Comparison of ENCODE assay signal across 13 cellular contexts in genomic region chr6:137102050-137102848, GRCh38. TPM values are rescaled to one million over a fixed set of nuclear protein-coding genes. Genes with fewer than 3 reads are reported as not detected.
DNase-seq lines count a peak whose midpoint lies in the region; ATAC-seq and TF ChIP-seq lines count a peak whose summit lies in the region.
"Had no signal": no experiment of that assay in that cellular context is flagged by ENCODE, and none has a peak within 500 bp of the region (broad histone marks: within the 10 kb centered on the region; RNA-seq: fewer than 3 reads in every experiment).

No MANE protein-coding gene starts in this region.

- H3K9me3 Mint-ChIP-seq in T-helper 1 cell treated with Interleukin-12 subunit alpha and Interleukin-12 subunit beta and Interleukin-4 antibody, amounts not matched to agents 30 μg/mL and 1 μg/mL, for 36 hours, result peaks cover 47% of the 10 kb centered on the region
- peaks cover 0 to 13% (median 2%) of the 10 kb centered on the region in 11 donors for H3K9me3 Mint-ChIP-seq in naive thymus-derived CD4-positive, alpha-beta T cell

- H3K4me3 Mint-ChIP-seq in T-helper 1 cell treated with Interleukin-12 subunit alpha and Interleukin-12 subunit beta and Interleukin-4 antibody, amounts not matched to agents 30 μg/mL and 1 μg/mL, for 36 hours, result peak overlapping the region; percentile 15
- peak overlapping the region in 1 of 10 donors; percentile 57 for H3K4me3 Mint-ChIP-seq in naive thymus-derived CD4-positive, alpha-beta T cell

- H3K4me2 ChIP-seq in Karpas-422 (ENCODE audit: low read depth, low read length, poor library complexity, severe bottlenecking) (peak overlapping the region; percentile 85), GM23248 (ENCODE audit: unreplicated experiment) (no peak overlapping the region), osteoblast (ENCODE audit: insufficient read depth, low read length) (no peak overlapping the region)

- H3K36me3 Mint-ChIP-seq in T-helper 1 cell treated with Interleukin-12 subunit alpha and Interleukin-12 subunit beta and Interleukin-4 antibody, amounts not matched to agents 30 μg/mL and 1 μg/mL, for 36 hours (ENCODE audit: low read depth), result peaks cover 31% of the 10 kb centered on the region
- H3K36me3 Mint-ChIP-seq in naive thymus-derived CD4-positive, alpha-beta T cell, result peaks cover 0 to 36% (median 0%) of the 10 kb centered on the region in 5 donors

- peak overlapping the region; percentile 99 for H3K27ac ChIP-seq in Karpas-422 (ENCODE audit: low read length)
- H3K27ac ChIP-seq in naive thymus-derived CD4-positive, alpha-beta T cell (ENCODE audit: low read depth, low read length), result no peak overlapping the region
- H3K27ac ChIP-seq in GM23248, result no peak overlapping the region
- no peak overlapping the region for H3K27ac ChIP-seq in osteoblast (ENCODE audit: low read depth, low read length)
- H3K27ac ChIP-seq: 22Rv1 had no signal

- CTCF ChIA-PET in naive thymus-derived CD4-positive, alpha-beta T cell (lab: Charles Lee), result interaction anchor here (1.1 kb wide), 1 partner anchor 8 kb away, joined by 4 read pairs; no protein-coding TSS in a partner anchor

- POLR2A ChIA-PET in naive thymus-derived CD4-positive, alpha-beta T cell (lab: Charles Lee), result no interaction called here

- DNase-seq in T-helper 1 cell, result no peak
- peak; percentile 93 for DNase-seq in Karpas-422
- no peak for DNase-seq in naive thymus-derived CD4-positive, alpha-beta T cell
- no peak for DNase-seq in GM23248
- no peak for DNase-seq in osteoblast (ENCODE audit: insufficient read length, low spot score, missing footprints)
- no peak for DNase-seq in mesenteric fat pad (ENCODE audit: low spot score)
- DNase-seq: activated CD8-positive, alpha-beta memory T cell treated with anti-CD3 and anti-CD28 coated beads, Interleukin-2, amount 50 U/mL, for 4 hours; left ventricle myocardium superior had no signal

- H4K20me1 ChIP-seq in Karpas-422 (ENCODE audit: insufficient read depth, low read depth, low read length) (no peaks in the 10 kb centered on the region), GM23248 (ENCODE audit: insufficient read depth) (no peaks in the 10 kb centered on the region), osteoblast (ENCODE audit: insufficient read depth, low read length) (no peaks in the 10 kb centered on the region)

- TF ChIP-seq CTCF in osteoblast (IDR thresholded peaks at IDR 0.05; ENCODE audit: extremely low read depth, low read depth, low read length), result no peak

- H3K36me3 ChIP-seq in Karpas-422 (ENCODE audit: insufficient read depth, low read length) (no peaks in the 10 kb centered on the region; the same call in 1 of the 2 replicates), GM23248 (ENCODE audit: low read depth) (no peaks in the 10 kb centered on the region), osteoblast (ENCODE audit: insufficient read depth, low read length) (no peaks in the 10 kb centered on the region)
- no peaks in the 10 kb centered on the region for H3K36me3 ChIP-seq in naive thymus-derived CD4-positive, alpha-beta T cell (ENCODE audit: control insufficient read depth in 2 of 3, insufficient read depth in 3 of 3, low read length in 3 of 3)
- H3K36me3 ChIP-seq: HAP-1 had no signal

- H3K79me2 ChIP-seq in Karpas-422 (ENCODE audit: low read length), result no peaks in the 10 kb centered on the region
- no peaks in the 10 kb centered on the region for H3K79me2 ChIP-seq in GM23248 (ENCODE audit: insufficient read depth)
- H3K79me2 ChIP-seq in osteoblast (ENCODE audit: insufficient read depth, low read length), result no peaks in the 10 kb centered on the region

- peaks cover 87% of the 10 kb centered on the region for H3K4me1 ChIP-seq in Karpas-422 (ENCODE audit: low read length)
- H3K4me1 ChIP-seq in naive thymus-derived CD4-positive, alpha-beta T cell (ENCODE audit: control insufficient read depth in 2 of 2, insufficient read depth in 2 of 2, low read length in 2 of 2), result peaks cover 0 to 17% of the 10 kb centered on the region in 2 donors
- H3K4me1 ChIP-seq in GM23248 (ENCODE audit: insufficient read depth), result no peaks in the 10 kb centered on the region
- no peaks in the 10 kb centered on the region for H3K4me1 ChIP-seq in osteoblast (ENCODE audit: insufficient read depth, low read length)

- H2AFZ ChIP-seq in Karpas-422 (ENCODE audit: low read length), result no peak overlapping the region; the same call in 1 of the 2 replicates
- no peak overlapping the region for H2AFZ ChIP-seq in GM23248
- no peak overlapping the region for H2AFZ ChIP-seq in osteoblast (ENCODE audit: low read length)

- H3K27ac Mint-ChIP-seq in T-helper 1 cell treated with Interleukin-12 subunit alpha and Interleukin-12 subunit beta and Interleukin-4 antibody, amounts not matched to agents 30 μg/mL and 1 μg/mL, for 36 hours, result peak overlapping the region; percentile 76
- H3K27ac Mint-ChIP-seq in naive thymus-derived CD4-positive, alpha-beta T cell, result peak overlapping the region in 2 of 9 donors; percentile 54 to 60

- H3K27me3 ChIP-seq in Karpas-422 (ENCODE audit: low read length), result no peaks in the 10 kb centered on the region
- no peaks in the 10 kb centered on the region for H3K27me3 ChIP-seq in naive thymus-derived CD4-positive, alpha-beta T cell (ENCODE audit: control insufficient read depth in 2 of 2, insufficient read depth in 2 of 2, low read length in 2 of 2)
- 0 out of 2 replicates have a peak, but pooled peaks cover 3% of the 10 kb centered on the region for H3K27me3 ChIP-seq in GM23248 (replicated peaks; ENCODE audit: insufficient read depth)
- H3K27me3 ChIP-seq in osteoblast (ENCODE audit: insufficient read depth, low read length), result peaks cover 6% of the 10 kb centered on the region

- H3F3A ChIP-seq in GM23248 (ENCODE audit: insufficient read depth), result no peaks in the 10 kb centered on the region

- no peaks in the 10 kb centered on the region for H3K27me3 Mint-ChIP-seq in T-helper 1 cell treated with Interleukin-12 subunit alpha and Interleukin-12 subunit beta and Interleukin-4 antibody, amounts not matched to agents 30 μg/mL and 1 μg/mL, for 36 hours (ENCODE audit: low read depth)
- H3K27me3 Mint-ChIP-seq in naive thymus-derived CD4-positive, alpha-beta T cell, result no peaks in the 10 kb centered on the region

- in situ Hi-C loops in GM23248 (cut with MboI), result no loop called here

- H3K4me3 ChIP-seq in Karpas-422 (ENCODE audit: low read length), result peak overlapping the region; percentile 65
- H3K4me3 ChIP-seq in naive thymus-derived CD4-positive, alpha-beta T cell (ENCODE audit: low read length), result no peak overlapping the region
- no peak overlapping the region for H3K4me3 ChIP-seq in GM23248
- H3K4me3 ChIP-seq in osteoblast (ENCODE audit: insufficient read depth, low read length), result no peak overlapping the region
- H3K4me3 ChIP-seq: HAP-1 had no signal

- intact Hi-C loops in naive thymus-derived CD4-positive, alpha-beta T cell (cut with micrococcal nuclease), result no loop called here

- 70 to 78% methylated on average over 3 of the region's 3 CpGs for WGBS in GM23248 (ENCODE audit: low coverage in 1 of 2, low lambda C conversion rate in 2 of 2, missing lambda C conversion rate in 2 of 2), 2 experiments

- H3K4me1 Mint-ChIP-seq in T-helper 1 cell treated with Interleukin-12 subunit alpha and Interleukin-12 subunit beta and Interleukin-4 antibody, amounts not matched to agents 30 μg/mL and 1 μg/mL, for 36 hours (ENCODE audit: low read depth), result peaks cover 56% of the 10 kb centered on the region
- peaks cover 0 to 55% (median 1%) of the 10 kb centered on the region in 7 donors for H3K4me1 Mint-ChIP-seq in naive thymus-derived CD4-positive, alpha-beta T cell

- no peaks in the 10 kb centered on the region for H3K9me2 ChIP-seq in Karpas-422 (replicated peaks; ENCODE audit: insufficient read depth, low read length)
- H3K9me2 ChIP-seq in GM23248 (ENCODE audit: insufficient read depth), result no peaks in the 10 kb centered on the region

- peak overlapping the region; percentile 79 for H3K9ac ChIP-seq in Karpas-422 (ENCODE audit: low read length)
- H3K9ac ChIP-seq in GM23248, result no peak overlapping the region

- ATAC-seq in GM21825 (IDR thresholded peaks at IDR 0.05; ENCODE audit: unreplicated experiment), result peak; percentile 27
- peak; percentile 27 for ATAC-seq in naive thymus-derived CD4-positive, alpha-beta T cell
- ATAC-seq: left ventricle myocardium superior had no signal

- H3K9me3 ChIP-seq in Karpas-422 (ENCODE audit: low read length), result no peaks in the 10 kb centered on the region
- H3K9me3 ChIP-seq in naive thymus-derived CD4-positive, alpha-beta T cell (ENCODE audit: control insufficient read depth in 2 of 3, low read length in 3 of 3), result no peaks in the 10 kb centered on the region
- no peaks in the 10 kb centered on the region for H3K9me3 ChIP-seq in GM23248 (ENCODE audit: low read depth)
- H3K9me3 ChIP-seq in osteoblast (ENCODE audit: low read depth, low read length), result no peaks in the 10 kb centered on the region
- H3K9me3 ChIP-seq: HAP-1 had no signal

RNA-seq across cellular contexts. Expression of gene IL20RA, which starts 57.5 kb away (rescaled TPM):
- not detected in 2 replicates for total RNA-seq in Karpas-422 (2014; rRNA removed; shearing (Covaris generic); ENCODE audit: low replicate concordance)
- not detected for total RNA-seq in naive thymus-derived CD4-positive, alpha-beta T cell
- not detected for polyA plus RNA-seq in naive thymus-derived CD4-positive, alpha-beta T cell
- total RNA-seq in GM23248 (2014; rRNA removed; shearing (Covaris generic)), result 0.13 TPM in 1 of 2 replicates, not detected in the other
- polyA plus RNA-seq in GM23248 (2016; fragmentation: Nextera tagmentation; extraction: Ambion mirVana), result not detected in 2 replicates
- total RNA-seq in osteoblast, result 0.29 and 0.36 TPM in 2 replicates
- total RNA-seq in mesenteric fat pad, result 0.93 TPM
- total RNA-seq: renal cortical epithelial cell had no signal
